20 cellular contexts compared by ENCODE assay signal in the genomic region with DNA sequence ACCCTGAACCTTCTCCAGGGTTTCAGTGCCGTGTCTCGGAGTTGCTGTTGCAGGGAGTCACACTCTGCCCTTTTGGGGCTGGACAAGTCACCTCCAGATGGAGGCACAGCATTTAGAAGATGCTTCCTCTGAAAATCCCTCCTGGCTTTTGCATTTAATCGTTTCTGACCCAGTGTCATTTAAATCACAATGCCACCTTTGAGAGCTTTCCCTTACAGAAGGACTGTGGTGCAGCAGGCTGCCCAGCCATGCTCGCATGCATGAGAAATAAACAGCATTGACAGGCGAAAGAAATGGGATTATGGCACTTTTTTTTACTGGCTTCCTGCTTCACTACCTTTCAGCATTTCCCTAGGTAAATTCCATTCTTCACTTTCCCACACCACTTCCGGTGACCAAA.
"Had no signal": no experiment of that assay in that cellular context is flagged by ENCODE, and none has a peak within 500 bp of the region (broad histone marks: within the 10 kb centered on the region; RNA-seq: fewer than 3 reads in every experiment).

No MANE protein-coding gene starts in this region.

- H3K4me3 ChIP-seq: esophagus squamous epithelium, pancreas, tibial artery had no signal

- H3K9me3 Mint-ChIP-seq: activated B cell treated with CpG ODN at 0.5 μM for 24 hours; activated CD8-positive, alpha-beta T cell treated with anti-CD3 and anti-CD28 coated beads for 36 hours; immature natural killer cell had no signal

- H3K27me3 ChIP-seq: esophagus squamous epithelium, foreskin keratinocyte, pancreas, tibial artery had no signal

- H3K9me3 ChIP-seq: esophagus squamous epithelium, pancreas, tibial artery had no signal

- H3K4me3 Mint-ChIP-seq: activated B cell treated with CpG ODN at 0.5 μM for 24 hours; activated CD8-positive, alpha-beta T cell treated with anti-CD3 and anti-CD28 coated beads for 36 hours; brain; immature natural killer cell; stimulated activated naive B cell treated with anti-CD40 and anti-IgM and Interleukin-4, amounts not matched to agents 10 μg/mL and 1 μg/mL and 100 μg/mL, for 72 hours had no signal

- H3K36me3 ChIP-seq: esophagus squamous epithelium, pancreas, tibial artery had no signal

- DNase-seq: activated B cell treated with CpG ODN at 0.5 μM for 24 hours; activated CD4-positive, alpha-beta T cell treated with anti-CD3 and anti-CD28 coated beads for 48 hours; activated CD8-positive, alpha-beta memory T cell treated with anti-CD3 and anti-CD28 coated beads, Interleukin-2, amount 50 U/mL, for 4 hours; activated CD8-positive, alpha-beta T cell treated with anti-CD3 and anti-CD28 coated beads for 36 hours; activated gamma-delta T cell; activated T-cell treated with anti-CD3 and anti-CD28 coated beads, Interleukin-2, amount 50 U/mL, for 48 hours; central memory CD4-positive, alpha-beta T cell; cortex of kidney; effector CD4-positive, alpha-beta T cell; esophagus squamous epithelium; immature natural killer cell; mesendoderm; stimulated activated CD4-positive, alpha-beta T cell treated with anti-CD3 and anti-CD28 coated beads, Interleukin-15, amount 100 ng/mL, for 24 hours; stimulated activated CD4-positive, alpha-beta T cell treated with anti-CD3 and anti-CD28 coated beads, Interleukin-4, amount 100 ng/mL, for 1 hour; stimulated activated naive B cell treated with anti-CD40 and anti-IgM and Interleukin-4, amounts not matched to agents 10 μg/mL and 1 μg/mL and 100 μg/mL, for 72 hours; tibial artery had no signal

- H3K27ac Mint-ChIP-seq: activated B cell treated with CpG ODN at 0.5 μM for 24 hours; activated CD8-positive, alpha-beta T cell treated with anti-CD3 and anti-CD28 coated beads for 36 hours; activated naive CD4-positive, alpha-beta T cell treated with anti-CD3 and anti-CD28 coated beads, Interleukin-2, amount 50 U/mL, for 72 hours; immature natural killer cell; stimulated activated naive B cell treated with anti-CD40 and anti-IgM and Interleukin-4, amounts not matched to agents 10 μg/mL and 1 μg/mL and 100 μg/mL, for 72 hours had no signal

- H3K4me1 ChIP-seq: pancreas had no signal

- H3K4me1 Mint-ChIP-seq: activated B cell treated with CpG ODN at 0.5 μM for 24 hours; brain; stimulated activated naive B cell treated with anti-CD40 and anti-IgM and Interleukin-4, amounts not matched to agents 10 μg/mL and 1 μg/mL and 100 μg/mL, for 72 hours had no signal

- H3K36me3 Mint-ChIP-seq: activated naive CD4-positive, alpha-beta T cell treated with anti-CD3 and anti-CD28 coated beads, Interleukin-2, amount 50 U/mL, for 72 hours; brain had no signal

- H3K27me3 Mint-ChIP-seq: activated CD8-positive, alpha-beta T cell treated with anti-CD3 and anti-CD28 coated beads for 36 hours had no signal

- H3K27ac ChIP-seq: foreskin keratinocyte, pancreas, tibial artery had no signal
